Comparison of ENCODE assay signal across 24 cellular contexts in the genomic region with DNA sequence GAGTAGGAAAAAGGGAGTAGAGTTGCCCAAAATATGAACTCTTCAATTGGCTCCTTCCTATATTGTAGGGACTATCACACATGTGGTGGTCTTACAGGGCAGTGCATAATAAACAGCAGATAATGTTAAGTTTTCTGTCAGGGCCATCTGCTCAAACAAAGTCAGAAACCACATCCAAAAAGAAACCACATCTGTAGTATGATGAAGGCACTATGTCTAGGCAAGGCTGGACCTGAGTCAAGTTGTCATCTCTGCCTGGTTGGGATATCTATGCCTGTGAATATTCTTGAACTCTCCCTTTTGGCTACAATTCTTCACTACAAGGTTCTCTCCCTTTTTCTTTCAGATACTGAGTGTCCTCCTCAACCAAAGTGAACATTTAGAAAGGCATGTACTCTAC.
DNase-seq lines count a peak whose midpoint lies in the region; ATAC-seq and TF ChIP-seq lines count a peak whose summit lies in the region.
"Had no signal": no experiment of that assay in that cellular context is flagged by ENCODE, and none has a peak within 500 bp of the region (broad histone marks: within the 10 kb centered on the region; RNA-seq: fewer than 3 reads in every experiment).

No MANE protein-coding gene starts in this region.

- peaks cover 47% of the 10 kb centered on the region for H3F3A ChIP-seq in PC-9 (ENCODE audit: insufficient read depth, low read depth)

- POLR2A ChIA-PET in PC-9 (lab: Charles Lee; ENCODE audit: unreplicated experiment) = no interaction called here
- POLR2A ChIA-PET in activated CD4-positive, alpha-beta T cell treated with anti-CD3 and anti-CD28 coated beads, Interleukin-2, amount 10 ng/mL, durations not matched to agents 7 days and 5 days (lab: Charles Lee) = no interaction called here

- H3K4me1 ChIP-seq in PC-9 (replicated peaks; ENCODE audit: insufficient read depth) (peaks cover 73% of the 10 kb centered on the region), iPS-20b (ENCODE audit: insufficient read depth, low read length) (peaks cover 4% of the 10 kb centered on the region; the same call in 1 of the 2 replicates), right lobe of liver (no peaks in the 10 kb centered on the region)
- H3K4me1 ChIP-seq: Peyer's patch, SJCRH30 had no signal

- H3K27me3 ChIP-seq in PC-9 (ENCODE audit: insufficient read depth, low read depth) = no peaks in the 10 kb centered on the region
- H3K27me3 ChIP-seq in iPS-20b (ENCODE audit: insufficient read depth, low read length) = peaks cover 9% of the 10 kb centered on the region; the same call in 1 of the 2 replicates
- no peaks in the 10 kb centered on the region for H3K27me3 ChIP-seq in right lobe of liver
- H3K27me3 ChIP-seq: Peyer's patch, SJCRH30 had no signal

- H3K4me2 ChIP-seq in PC-9 = no peak overlapping the region

- H3K9me2 ChIP-seq in PC-9 (ENCODE audit: insufficient read depth) = no peaks in the 10 kb centered on the region

- no peaks in the 10 kb centered on the region for H3K9me3 Mint-ChIP-seq in activated T-cell treated with anti-CD3 and anti-CD28 coated beads, Interleukin-2, amount 50 U/mL, for 72 hours
- peaks cover under 1% of the 10 kb centered on the region for H3K9me3 Mint-ChIP-seq in activated CD4-positive, alpha-beta T cell treated with anti-CD3 and anti-CD28 coated beads, Interleukin-2, amount 10 ng/mL, durations not matched to agents 7 days and 5 days
- H3K9me3 Mint-ChIP-seq: CD4-positive, alpha-beta T cell had no signal

- peak overlapping the region; percentile 99; the same call in 1 of the 2 replicates for H3K27ac ChIP-seq in PC-9
- H3K27ac ChIP-seq in iPS-20b (ENCODE audit: low read length) = no peak overlapping the region
- H3K27ac ChIP-seq in right lobe of liver = no peak overlapping the region
- H3K27ac ChIP-seq: Peyer's patch, SJCRH30 had no signal

- no peaks in the 10 kb centered on the region for H3K9me3 ChIP-seq in PC-9 (ENCODE audit: insufficient read depth, low read depth)
- H3K9me3 ChIP-seq in iPS-20b (ENCODE audit: insufficient read depth, low read depth, low read length) = no peaks in the 10 kb centered on the region
- no peaks in the 10 kb centered on the region for H3K9me3 ChIP-seq in right lobe of liver
- H3K9me3 ChIP-seq: Peyer's patch, SJCRH30 had no signal

- H3K36me3 ChIP-seq in PC-9 (ENCODE audit: low read depth) = peaks cover 16% of the 10 kb centered on the region; the same call in 1 of the 2 replicates
- H3K36me3 ChIP-seq in iPS-20b (ENCODE audit: insufficient read depth, low read depth, low read length) = no peaks in the 10 kb centered on the region
- H3K36me3 ChIP-seq in right lobe of liver = no peaks in the 10 kb centered on the region
- H3K36me3 ChIP-seq: Peyer's patch, SJCRH30 had no signal

- H2AFZ ChIP-seq in PC-9 = no peak overlapping the region

- no peak for TF ChIP-seq POLR2A in right lobe of liver (IDR thresholded peaks at IDR 0.05)

- no peak overlapping the region for H3K9ac ChIP-seq in iPS-20b (ENCODE audit: low read depth, low read length)

- H3K4me1 Mint-ChIP-seq in activated T-cell treated with anti-CD3 and anti-CD28 coated beads, Interleukin-2, amount 50 U/mL, for 72 hours (ENCODE audit: low read depth) = peaks cover 26% of the 10 kb centered on the region
- peaks cover 6% of the 10 kb centered on the region for H3K4me1 Mint-ChIP-seq in activated CD4-positive, alpha-beta T cell treated with anti-CD3 and anti-CD28 coated beads, Interleukin-2, amount 10 ng/mL, durations not matched to agents 7 days and 5 days
- H3K4me1 Mint-ChIP-seq: T-helper 17 cell had no signal

- no TSS peak for BruUV-seq in PC-9 (replicated peaks; lab: Mats Ljungman, UMichigan)

- H3K36me3 Mint-ChIP-seq in activated T-cell treated with anti-CD3 and anti-CD28 coated beads, Interleukin-2, amount 50 U/mL, for 72 hours (ENCODE audit: insufficient read depth in 2 of 2) = no peaks in the 10 kb centered on the region
- no peaks in the 10 kb centered on the region for H3K36me3 Mint-ChIP-seq in activated CD4-positive, alpha-beta T cell treated with anti-CD3 and anti-CD28 coated beads, Interleukin-2, amount 10 ng/mL, durations not matched to agents 7 days and 5 days (ENCODE audit: low read depth)

- no peak for ATAC-seq in activated T-cell treated with anti-CD3 and anti-CD28 coated beads, Interleukin-2, amount 50 U/mL, for 72 hours (replicated peaks in 1 of 2)
- ATAC-seq in HG02678 (IDR thresholded peaks at IDR 0.05; ENCODE audit: unreplicated experiment) (peak; percentile 53), right lobe of liver (no peak)
- ATAC-seq: HCT116, SK-N-SH treated with all-trans-retinoic acid at 6 μM for 48 hours, T-helper 17 cell had no signal

- intact Hi-C loops in PC-9 (cut with micrococcal nuclease; ENCODE audit: unreplicated experiment) = loop anchor here (10.0 kb wide), 1 partner anchor 424 kb away; the partner anchor contains the start of gene TMEM255A
- intact Hi-C loops in right lobe of liver (cut with DNase I) = no loop called here

- H3K4me3 ChIP-seq in PC-9 (no peak overlapping the region), iPS-20b (ENCODE audit: low read length) (peak overlapping the region; percentile 21; the same call in 1 of the 2 replicates), right lobe of liver (no peak overlapping the region)
- H3K4me3 ChIP-seq: Peyer's patch, SJCRH30 had no signal

- H3K4me3 Mint-ChIP-seq in activated T-cell treated with anti-CD3 and anti-CD28 coated beads, Interleukin-2, amount 50 U/mL, for 72 hours = no peak overlapping the region
- H3K4me3 Mint-ChIP-seq in activated CD4-positive, alpha-beta T cell treated with anti-CD3 and anti-CD28 coated beads, Interleukin-2, amount 10 ng/mL, durations not matched to agents 7 days and 5 days = no peak overlapping the region
- H3K4me3 Mint-ChIP-seq: CD4-positive, alpha-beta T cell; T-helper 17 cell had no signal

- H3K27ac Mint-ChIP-seq in activated T-cell treated with anti-CD3 and anti-CD28 coated beads, Interleukin-2, amount 50 U/mL, for 72 hours = peak overlapping the region; percentile 33
- no peak overlapping the region for H3K27ac Mint-ChIP-seq in activated CD4-positive, alpha-beta T cell treated with anti-CD3 and anti-CD28 coated beads, Interleukin-2, amount 10 ng/mL, durations not matched to agents 7 days and 5 days
- H3K27ac Mint-ChIP-seq: CD4-positive, alpha-beta T cell; T-helper 17 cell had no signal

- H3K27me3 Mint-ChIP-seq in activated T-cell treated with anti-CD3 and anti-CD28 coated beads, Interleukin-2, amount 50 U/mL, for 72 hours (ENCODE audit: low read depth) = peaks cover 14% of the 10 kb centered on the region
- H3K27me3 Mint-ChIP-seq in activated CD4-positive, alpha-beta T cell treated with anti-CD3 and anti-CD28 coated beads, Interleukin-2, amount 10 ng/mL, durations not matched to agents 7 days and 5 days = no peaks in the 10 kb centered on the region
- H3K27me3 Mint-ChIP-seq: CD4-positive, alpha-beta T cell; T-helper 17 cell had no signal

- H4K20me1 ChIP-seq in PC-9 (ENCODE audit: insufficient read depth) = no peaks in the 10 kb centered on the region

- TF ChIP-seq CTCF in PC-9 (conservative IDR thresholded peaks at IDR 0.05) = no peak
- no peak for TF ChIP-seq CTCF in right lobe of liver (IDR thresholded peaks at IDR 0.05)

- DNase-seq in activated T-cell treated with anti-CD3 and anti-CD28 coated beads, Interleukin-2, amount 50 U/mL, for 72 hours = no peak
- DNase-seq in activated T-cell treated with anti-CD3 and anti-CD28 coated beads, Interleukin-2, amount 50 U/mL, for 1 hour = no peak
- no peak for DNase-seq in PC-9
- no peak for DNase-seq in activated CD4-positive, alpha-beta T cell treated with anti-CD3 and anti-CD28 coated beads, Interleukin-2, amount 10 ng/mL, durations not matched to agents 7 days and 5 days
- DNase-seq in right lobe of liver = no peak
- no peak for DNase-seq in SHP77 treated with DMSO at 0.1 percent for 48 hours (lab: John Stamatoyannopoulos, UW)
- DNase-seq: 8988T; CD4-positive, alpha-beta T cell; COR-L47; DMS79 treated with DMSO at 0.1 percent for 48 hours; IMR-90; KG1; NCI-H1048; NCI-H1694; NCI-H446 treated with DMSO at 0.1 percent for 48 hours; NCI-H526; NCI-H82; Peyer's patch; SJCRH30; T-helper 17 cell had no signal

- CTCF ChIA-PET in PC-9 (lab: Charles Lee) = no interaction called here
- CTCF ChIA-PET in activated CD4-positive, alpha-beta T cell treated with anti-CD3 and anti-CD28 coated beads, Interleukin-2, amount 10 ng/mL, durations not matched to agents 7 days and 5 days (lab: Charles Lee) = interaction anchor here (0.9 to 2.1 kb wide), 3 partner anchors 10 to 112 kb away, joined by 3 to 5 read pairs (median 3); no protein-coding TSS in a partner anchor

- H3K79me2 ChIP-seq in PC-9 (ENCODE audit: low read depth) = peaks cover 7% of the 10 kb centered on the region; the same call in 1 of the 2 replicates
